ENCODE assay signal across 20 cellular contexts in genomic region chr11:119078675-119079420, GRCh38. TPM values are rescaled to one million over a fixed set of nuclear protein-coding genes. Genes with fewer than 3 reads are reported as not detected.
A peak's percentile ranks its signal among the peaks of the same experiment; 100 is the strongest.
DNase-seq lines count a peak whose midpoint lies in the region; ATAC-seq, FAIRE-seq and TF ChIP-seq lines count a peak whose summit lies in the region.
"Had no signal": no experiment of that assay in that cellular context is flagged by ENCODE, and none has a peak within 500 bp of the region (broad histone marks: within the 10 kb centered on the region; RNA-seq: fewer than 3 reads in every experiment).

No MANE protein-coding gene starts in this region.

- H3K27ac Mint-ChIP-seq in astrocyte (ENCODE audit: unreplicated experiment) = peak overlapping the region; percentile 53
- no peak overlapping the region for H3K27ac Mint-ChIP-seq in activated CD4-positive, alpha-beta T cell treated with anti-CD3 and anti-CD28 coated beads for 36 hours
- H3K27ac Mint-ChIP-seq: CD4-positive, alpha-beta T cell; IgD-negative memory B cell had no signal

- ATAC-seq in activated CD4-positive, alpha-beta T cell treated with anti-CD3 and anti-CD28 coated beads for 36 hours = no peak
- ATAC-seq: A549 had no signal

- in situ Hi-C loops in brain microvascular endothelial cell (cut with HindIII; ENCODE audit: low pct_ligation_motif_present, low sequenced_read_pairs) = no loop called here

- no peaks in the 10 kb centered on the region for H3K9me3 Mint-ChIP-seq in astrocyte (ENCODE audit: unreplicated experiment)
- H3K9me3 Mint-ChIP-seq in activated CD4-positive, alpha-beta T cell treated with anti-CD3 and anti-CD28 coated beads for 36 hours (ENCODE audit: low read depth) = no peaks in the 10 kb centered on the region
- H3K9me3 Mint-ChIP-seq: CD4-positive, alpha-beta T cell; IgD-negative memory B cell had no signal

- H3K4me1 ChIP-seq in astrocyte (ENCODE audit: insufficient read depth, low read length) (no peaks in the 10 kb centered on the region), neuronal stem cell (ENCODE audit: control insufficient read depth in 2 of 2, insufficient read depth in 1 of 2, low read depth in 1 of 2, low read length in 2 of 2) (no peaks in the 10 kb centered on the region)
- H3K4me1 ChIP-seq: A549, Caco-2, HAP-1 had no signal

- no peak overlapping the region for H3K4me3 Mint-ChIP-seq in astrocyte (ENCODE audit: unreplicated experiment)
- no peak overlapping the region for H3K4me3 Mint-ChIP-seq in activated CD4-positive, alpha-beta T cell treated with anti-CD3 and anti-CD28 coated beads for 36 hours
- H3K4me3 Mint-ChIP-seq: CD4-positive, alpha-beta T cell had no signal

- H3K36me3 Mint-ChIP-seq in astrocyte (ENCODE audit: low read depth, unreplicated experiment) = peaks cover 21% of the 10 kb centered on the region
- peaks cover 37% of the 10 kb centered on the region for H3K36me3 Mint-ChIP-seq in activated CD4-positive, alpha-beta T cell treated with anti-CD3 and anti-CD28 coated beads for 36 hours (ENCODE audit: low read depth)

- TF ChIP-seq CTCF in astrocyte (IDR thresholded peaks at IDR 0.05; ENCODE audit: insufficient read depth, low read depth, low read length) (no peak), bronchial epithelial cell (IDR thresholded peaks at IDR 0.05; ENCODE audit: insufficient read depth, low read length, severe bottlenecking) (no peak), brain microvascular endothelial cell (IDR thresholded peaks at IDR 0.05; ENCODE audit: low read depth, low read length, missing control alignments) (no peak)

- H3K27me3 ChIP-seq in astrocyte (ENCODE audit: insufficient read depth, low read length) = no peaks in the 10 kb centered on the region
- no peaks in the 10 kb centered on the region for H3K27me3 ChIP-seq in bronchial epithelial cell (ENCODE audit: control insufficient read depth, insufficient read depth, low read length)
- H3K27me3 ChIP-seq in neuronal stem cell (ENCODE audit: control insufficient read depth in 3 of 3, insufficient read depth in 3 of 3, low read depth in 1 of 3, low read length in 3 of 3) = no peaks in the 10 kb centered on the region
- no peaks in the 10 kb centered on the region for H3K27me3 ChIP-seq in brain microvascular endothelial cell (replicated peaks)

- no peak overlapping the region for H2BK5ac ChIP-seq in neuronal stem cell (ENCODE audit: low read length)

- H3K27me3 Mint-ChIP-seq in astrocyte (ENCODE audit: low read depth, unreplicated experiment) = no peaks in the 10 kb centered on the region
- no peaks in the 10 kb centered on the region for H3K27me3 Mint-ChIP-seq in activated CD4-positive, alpha-beta T cell treated with anti-CD3 and anti-CD28 coated beads for 36 hours
- H3K27me3 Mint-ChIP-seq: CD4-positive, alpha-beta T cell; IgD-negative memory B cell had no signal

- H3K4me3 ChIP-seq in astrocyte (ENCODE audit: insufficient read depth, low read depth, low read length) = no peak overlapping the region
- no peak overlapping the region for H3K4me3 ChIP-seq in bronchial epithelial cell (ENCODE audit: low read depth, low read length)
- H3K4me3 ChIP-seq in neuronal stem cell (ENCODE audit: low read length in 2 of 2) = no peak overlapping the region
- H3K4me3 ChIP-seq in brain microvascular endothelial cell (ENCODE audit: low read depth, low read length) = no peak overlapping the region
- H3K4me3 ChIP-seq: A549, GM23248, HAP-1 had no signal

- H3K9ac ChIP-seq in astrocyte (ENCODE audit: low read length) (no peak overlapping the region), neuronal stem cell (ENCODE audit: low read depth, low read length, poor library complexity) (peak overlapping the region; percentile 73)
- H3K9ac ChIP-seq: GM23248 had no signal

- no peak overlapping the region for H2BK15ac ChIP-seq in neuronal stem cell (ENCODE audit: low read length)

- FAIRE-seq in astrocyte (lab: Jason Lieb, UNC) = no peak
- FAIRE-seq in bronchial epithelial cell (lab: Jason Lieb, UNC) = peak; percentile 7
- FAIRE-seq: A549, D721Med, G401.6, GM12892, GM18507, HTR-8/SVneo had no signal

- H3K4me2 ChIP-seq in astrocyte (ENCODE audit: low read length) (no peak overlapping the region), neuronal stem cell (ENCODE audit: insufficient read depth, low read length, poor library complexity, severe bottlenecking) (no peak overlapping the region)
- H3K4me2 ChIP-seq: A549 had no signal

- H3K14ac ChIP-seq in neuronal stem cell (ENCODE audit: low read length) = no peak overlapping the region

- H3K36me3 ChIP-seq in astrocyte (ENCODE audit: insufficient read depth, low read length) = peaks cover 38% of the 10 kb centered on the region
- H3K36me3 ChIP-seq in bronchial epithelial cell (ENCODE audit: control insufficient read depth, insufficient read depth, low read length) = peaks cover 23% of the 10 kb centered on the region
- peaks cover 35 to 72% of the 10 kb centered on the region in 2 donors for H3K36me3 ChIP-seq in neuronal stem cell (replicated peaks in 1 of 2; ENCODE audit: control insufficient read depth in 2 of 2, insufficient read depth in 2 of 2, low read length in 2 of 2)
- peaks cover 40% of the 10 kb centered on the region for H3K36me3 ChIP-seq in brain microvascular endothelial cell (replicated peaks)

- DNase-seq in astrocyte (ENCODE audit: low read depth) (no peak), bronchial epithelial cell (ENCODE audit: low read depth) (no peak), neuronal stem cell (ENCODE audit: low spot score) (no peak), brain microvascular endothelial cell (no peak), iPS-NIHi7 (ENCODE audit: extremely low spot score) (no peak), 8988T (no peak)
- no peak for DNase-seq in activated CD4-positive, alpha-beta T cell treated with anti-CD3 and anti-CD28 coated beads for 36 hours
- DNase-seq: AML-193; Caco-2; CD4-positive, alpha-beta T cell; GM23248 had no signal

- POLR2A ChIA-PET in activated CD4-positive, alpha-beta T cell treated with anti-CD3 and anti-CD28 coated beads for 36 hours (lab: Charles Lee) = no interaction called here

- CTCF ChIA-PET in activated CD4-positive, alpha-beta T cell treated with anti-CD3 and anti-CD28 coated beads for 36 hours (lab: Charles Lee) = interaction anchor here (1.9 kb wide), 1 partner anchor 13 kb away, joined by 6 read pairs; no protein-coding TSS in a partner anchor

- H4K91ac ChIP-seq in neuronal stem cell (ENCODE audit: low read depth, low read length, poor library complexity) = no peak overlapping the region

- WGBS in neuronal stem cell (ENCODE audit: extremely low coverage in 2 of 2, insufficient read length in 2 of 2, insufficient replicate concordance in 1 of 2), 2 donors = no CpG with 5 or more reads among the region's 19 CpGs

- H3K23ac ChIP-seq in neuronal stem cell (ENCODE audit: low read depth, low read length, poor library complexity) = no peak overlapping the region

- no peaks in the 10 kb centered on the region for H3K79me2 ChIP-seq in astrocyte (ENCODE audit: insufficient read depth, low read length)

- H2AFZ ChIP-seq in astrocyte (ENCODE audit: low read depth, low read length) (no peak overlapping the region), neuronal stem cell (ENCODE audit: low read length) (no peak overlapping the region)
- H2AFZ ChIP-seq: GM23248 had no signal

- H3K27ac ChIP-seq in astrocyte (ENCODE audit: low read depth, low read length) = no peak overlapping the region
- H3K27ac ChIP-seq in neuronal stem cell (replicated peaks; ENCODE audit: low read length) = no peak overlapping the region
- H3K27ac ChIP-seq in brain microvascular endothelial cell = no peak overlapping the region
- H3K27ac ChIP-seq: A549, C4-2B, GM23248 had no signal

- H2AK5ac ChIP-seq in neuronal stem cell (ENCODE audit: low read depth, low read length) = no peak overlapping the region

- H2BK12ac ChIP-seq in neuronal stem cell (ENCODE audit: low read length) = no peak overlapping the region

- H3K9me3 ChIP-seq in astrocyte (ENCODE audit: insufficient read depth, low read depth, low read length) (no peaks in the 10 kb centered on the region), neuronal stem cell (replicated peaks in 1 of 2; ENCODE audit: control insufficient read depth in 2 of 2, insufficient read depth in 1 of 2, low read depth in 1 of 2, low read length in 2 of 2) (no peaks in the 10 kb centered on the region)
- H3K9me3 ChIP-seq: A549, Caco-2, HAP-1 had no signal

- H4K8ac ChIP-seq in neuronal stem cell (ENCODE audit: low read depth, low read length) = no peak overlapping the region

- H4K20me1 ChIP-seq in astrocyte (ENCODE audit: insufficient read depth, low read length) = no peaks in the 10 kb centered on the region

- intact Hi-C loops in activated CD4-positive, alpha-beta T cell treated with anti-CD3 and anti-CD28 coated beads for 36 hours (cut with DNase I, micrococcal nuclease) = no loop called here

- H3K4me1 Mint-ChIP-seq in astrocyte (ENCODE audit: low read depth, unreplicated experiment) = no peaks in the 10 kb centered on the region
- H3K4me1 Mint-ChIP-seq in activated CD4-positive, alpha-beta T cell treated with anti-CD3 and anti-CD28 coated beads for 36 hours = no peaks in the 10 kb centered on the region

- H3K4ac ChIP-seq in neuronal stem cell (ENCODE audit: low read length) = no peak overlapping the region

- no peak overlapping the region for H2BK120ac ChIP-seq in neuronal stem cell (ENCODE audit: low read depth, low read length)

- H3K79me1 ChIP-seq in neuronal stem cell (ENCODE audit: low read depth, low read length) = no peaks in the 10 kb centered on the region

- H3K18ac ChIP-seq in neuronal stem cell (ENCODE audit: low read length) = no peak overlapping the region

RNA-seq across cellular contexts. Expression of gene HMBS, which starts 5.8 kb away (rescaled TPM):
- total RNA-seq in astrocyte (21.4 and 22.2 TPM in 2 replicates), bronchial epithelial cell (6.3 and 10.0 TPM in 2 replicates)
- 36.5 TPM for polyA plus RNA-seq in neuronal stem cell (2013, experiment 1 of 2)
- polyA plus RNA-seq in neuronal stem cell (2013, experiment 2 of 2) = 37.2 TPM
- 10 to 100 TPM; 39.8 to 41.8 TPM for total RNA-seq in activated CD4-positive, alpha-beta T cell treated with anti-CD3 and anti-CD28 coated beads for 36 hours

RNA-seq across cellular contexts. Expression of gene VPS11, which starts 11.2 kb away (rescaled TPM):
- total RNA-seq in astrocyte = 22.4 and 24.0 TPM in 2 replicates
- 24.5 and 27.0 TPM in 2 replicates for total RNA-seq in bronchial epithelial cell
- 12.6 TPM for polyA plus RNA-seq in neuronal stem cell (2013, experiment 1 of 2)
- 11.2 TPM for polyA plus RNA-seq in neuronal stem cell (2013, experiment 2 of 2)
- total RNA-seq in activated CD4-positive, alpha-beta T cell treated with anti-CD3 and anti-CD28 coated beads for 36 hours = 10 to 100 TPM; 20.5 to 25.4 TPM

RNA-seq across cellular contexts. Expression of gene HYOU1, which starts 21.8 kb away (rescaled TPM):
- total RNA-seq in astrocyte = 282 and 293 TPM in 2 replicates
- total RNA-seq in bronchial epithelial cell = 292 and 301 TPM in 2 replicates
- 76.2 TPM for polyA plus RNA-seq in neuronal stem cell (2013, experiment 1 of 2)
- 79.0 TPM for polyA plus RNA-seq in neuronal stem cell (2013, experiment 2 of 2)
- total RNA-seq in activated CD4-positive, alpha-beta T cell treated with anti-CD3 and anti-CD28 coated beads for 36 hours = 100 to 1,000 TPM; 104 to 114 TPM

RNA-seq across cellular contexts. Expression of gene DPAGT1, which starts 22.8 kb away (rescaled TPM):
- total RNA-seq in astrocyte (44.1 and 47.1 TPM in 2 replicates), bronchial epithelial cell (9.5 and 12.1 TPM in 2 replicates)
- 31.0 TPM for polyA plus RNA-seq in neuronal stem cell (2013, experiment 1 of 2)
- polyA plus RNA-seq in neuronal stem cell (2013, experiment 2 of 2) = 31.0 TPM
- total RNA-seq in activated CD4-positive, alpha-beta T cell treated with anti-CD3 and anti-CD28 coated beads for 36 hours = 10 to 100 TPM; 57.8 to 73.5 TPM

RNA-seq across cellular contexts. Expression of gene C2CD2L, which starts 28.3 kb away (rescaled TPM):
- total RNA-seq in astrocyte (10.9 and 11.1 TPM in 2 replicates), bronchial epithelial cell (1.3 and 2.3 TPM in 2 replicates)
- 5.7 TPM for polyA plus RNA-seq in neuronal stem cell (2013, experiment 1 of 2)
- polyA plus RNA-seq in neuronal stem cell (2013, experiment 2 of 2) = 4.9 TPM
- 10 to 100 TPM; 15.9 to 16.3 TPM for total RNA-seq in activated CD4-positive, alpha-beta T cell treated with anti-CD3 and anti-CD28 coated beads for 36 hours
